31 cellular contexts compared by ENCODE assay signal in genomic region chr2:78978340-78978739, GRCh38. TPM values are rescaled to one million over a fixed set of nuclear protein-coding genes. Genes with fewer than 3 reads are reported as not detected.
"Had no signal": no experiment of that assay in that cellular context is flagged by ENCODE, and none has a peak within 500 bp of the region (broad histone marks: within the 10 kb centered on the region; RNA-seq: fewer than 3 reads in every experiment).

No MANE protein-coding gene starts in this region.

- H3K4me1 ChIP-seq: adrenal gland, ascending aorta, left lung, stomach, suprapubic skin, tibial nerve had no signal

- H3K4me3 Mint-ChIP-seq: activated naive CD8-positive, alpha-beta T cell; activated T-cell treated with anti-CD3 and anti-CD28 coated beads, Interleukin-2, amount 50 U/mL, for 24 hours; effector memory CD8-positive, alpha-beta T cell; natural killer cell; stimulated activated effector memory CD8-positive, alpha-beta T cell treated with anti-CD3 and anti-CD28 coated beads, Interleukin-12 subunit alpha, Interleukin-12 subunit beta, amount 100 ng/mL, for 72 hours had no signal

- H3K27me3 ChIP-seq: adrenal gland, ascending aorta, stomach, suprapubic skin, tibial nerve had no signal

- H3K27ac ChIP-seq: adrenal gland, ascending aorta, left lung, stomach, suprapubic skin, tibial nerve, VCaP had no signal

- H3K27me3 Mint-ChIP-seq: activated T-cell treated with anti-CD3 and anti-CD28 coated beads, Interleukin-2, amount 50 U/mL, for 24 hours; effector memory CD8-positive, alpha-beta T cell had no signal

- H3K36me3 Mint-ChIP-seq: natural killer cell; stimulated activated effector memory CD8-positive, alpha-beta T cell treated with anti-CD3 and anti-CD28 coated beads, Interleukin-12 subunit alpha, Interleukin-12 subunit beta, amount 100 ng/mL, for 72 hours had no signal

- H3K9me3 Mint-ChIP-seq: activated T-helper 2 cell treated with anti-CD3 and anti-CD28 coated beads, Interferon-gamma antibody, Interleukin-2, Interleukin-4, amounts not matched to agents 10 μg/mL and 5 μg/mL and 100 μg/mL, durations not matched to agents 14 hours and 24 hours and 36 hours had no signal

- H3K36me3 ChIP-seq: adrenal gland, ascending aorta, left lung, stomach, suprapubic skin, tibial nerve had no signal

- FAIRE-seq: endothelial cell of umbilical vein, small intestine had no signal

- ATAC-seq: effector memory CD8-positive, alpha-beta T cell; esophagus mucosa; left lung; stimulated activated effector memory CD8-positive, alpha-beta T cell treated with anti-CD3 and anti-CD28 coated beads, Interleukin-12 subunit alpha, Interleukin-12 subunit beta, amount 100 ng/mL, for 72 hours had no signal

- H3K4me3 ChIP-seq: adrenal gland, ascending aorta, left lung, lung, stomach, suprapubic skin, tibial nerve had no signal

- H3K9me3 ChIP-seq: adrenal gland, ascending aorta, left lung, stomach, suprapubic skin, tibial nerve had no signal

- DNase-seq: activated CD4-positive, CD25-positive, alpha-beta regulatory T cell treated with anti-CD3 and anti-CD28 coated beads, Interleukin-2, amount 50 U/mL, for 72 hours; activated CD8-positive, alpha-beta memory T cell treated with anti-CD3 and anti-CD28 coated beads, Interleukin-2, amount 50 U/mL, for 4 hours; activated naive CD4-positive, alpha-beta T cell; activated T-cell treated with anti-CD3 and anti-CD28 coated beads, Interleukin-2, amount 50 U/mL, for 24 hours; adrenal gland; central memory CD4-positive, alpha-beta T cell; effector memory CD8-positive, alpha-beta T cell; foreskin melanocyte; kidney glomerular epithelial cell; left lung; midbrain; natural killer cell; occipital lobe; posterior cingulate gyrus; small intestine; stimulated activated CD4-positive, alpha-beta T cell treated with anti-CD3 and anti-CD28 coated beads, Interleukin-2, amount 100 ng/mL, for 24 hours; stomach had no signal

- H3K4me1 Mint-ChIP-seq: natural killer cell; stimulated activated effector memory CD8-positive, alpha-beta T cell treated with anti-CD3 and anti-CD28 coated beads, Interleukin-12 subunit alpha, Interleukin-12 subunit beta, amount 100 ng/mL, for 72 hours had no signal

- H3K27ac Mint-ChIP-seq: activated naive CD8-positive, alpha-beta T cell; activated T-cell treated with anti-CD3 and anti-CD28 coated beads, Interleukin-2, amount 50 U/mL, for 24 hours; activated T-helper 2 cell treated with anti-CD3 and anti-CD28 coated beads, Interferon-gamma antibody, Interleukin-2, Interleukin-4, amounts not matched to agents 10 μg/mL and 5 μg/mL and 100 μg/mL, durations not matched to agents 14 hours and 24 hours and 36 hours; effector memory CD8-positive, alpha-beta T cell; natural killer cell; stimulated activated effector memory CD8-positive, alpha-beta T cell treated with anti-CD3 and anti-CD28 coated beads, Interleukin-12 subunit alpha, Interleukin-12 subunit beta, amount 100 ng/mL, for 72 hours had no signal

RNA-seq across cellular contexts. Expression of gene REG3G, which starts 47.2 kb away (rescaled TPM):
- total RNA-seq: activated T-helper 2 cell treated with anti-CD3 and anti-CD28 coated beads, Interferon-gamma antibody, Interleukin-2, Interleukin-4, amounts not matched to agents 10 μg/mL and 5 μg/mL and 100 μg/mL, durations not matched to agents 14 hours and 24 hours and 36 hours; ascending aorta; dermis microvascular lymphatic vessel endothelial cell; endothelial cell of umbilical vein; esophagus mucosa; left lung; natural killer cell; occipital lobe; sciatic nerve; stomach; suprapubic skin; T-helper 2 cell treated with Interferon-gamma antibody and Interleukin-4, amounts not matched to agents 100 ng/mL and 5 ng/mL, for 36 hours; tibial nerve; urinary bladder had no signal
- polyA plus RNA-seq: endothelial cell of umbilical vein had no signal
